Comparison of ENCODE assay signal across 7 cellular contexts in genomic region chr7:7181519-7182155, GRCh38. TPM values are rescaled to one million over a fixed set of nuclear protein-coding genes. Genes with fewer than 3 reads are reported as not detected.
DNase-seq lines count a peak whose midpoint lies in the region; ATAC-seq, FAIRE-seq and TF ChIP-seq lines count a peak whose summit lies in the region.

No MANE protein-coding gene starts in this region.

- H3F3A ChIP-seq in Loucy (ENCODE audit: low read depth): peaks cover 4% of the 10 kb centered on the region; the same call in 1 of the 2 replicates

- TSS peak; percentile 97 for BruUV-seq in HCT116 (replicated peaks; lab: Mats Ljungman, UMichigan)

- no peak for FAIRE-seq in GM12892 (lab: Jason Lieb, UNC)

- TF ChIP-seq RAD21 in HCT116 (IDR thresholded peaks at IDR 0.05; ENCODE audit: low read depth): peak; percentile 40; the same call in 1 of the 2 replicates

- TF ChIP-seq CTCF in HCT116 (IDR thresholded peaks at IDR 0.05 in 2 of 3, conservative IDR thresholded peaks at IDR 0.05 in 1 of 3; ENCODE audit: borderline replicate concordance in 1 of 3, insufficient read depth in 1 of 3, low read depth in 2 of 3, low read length in 2 of 3) (peak in 1 of 3 experiments; percentile 19; a peak in 1 of 6 replicates), Loucy (conservative IDR thresholded peaks at IDR 0.05; ENCODE audit: low read length) (no peak; the same call in 1 of the 2 replicates), breast epithelium (IDR thresholded peaks at IDR 0.05) (no peak), kidney epithelial cell (IDR thresholded peaks at IDR 0.05; ENCODE audit: insufficient read depth, low read length, poor library complexity, severe bottlenecking) (peak; percentile 12)

- H3K9me3 ChIP-seq in HCT116 (ENCODE audit: control insufficient read depth in 1 of 2, insufficient read depth in 1 of 2, low read depth in 1 of 2, low read length in 2 of 2) (no peaks in the 10 kb centered on the region), Loucy (ENCODE audit: insufficient read depth, low read depth, low read length) (no peaks in the 10 kb centered on the region), breast epithelium (no peaks in the 10 kb centered on the region)

- RAD21 ChIA-PET in HCT116 (lab: Charles Lee; ENCODE audit: low non-redundant PET in 1 of 2, low total read pairs in 2 of 2, uncharacterized antibody in 2 of 2, unreplicated experiment in 2 of 2): no interaction called here

- peak overlapping the region; percentile 3 for H2AFZ ChIP-seq in HCT116 (ENCODE audit: low read depth, low read length, poor library complexity, severe bottlenecking)
- peak overlapping the region; percentile 87 for H2AFZ ChIP-seq in Loucy (ENCODE audit: low read length)

- no peaks in the 10 kb centered on the region for H4K20me1 ChIP-seq in HCT116 (ENCODE audit: insufficient read depth)
- peaks cover 36% of the 10 kb centered on the region for H4K20me1 ChIP-seq in Loucy (ENCODE audit: insufficient read depth, low read length, poor library complexity, severe bottlenecking)

- H3K4me2 ChIP-seq in HCT116 (ENCODE audit: low read length) (peak overlapping the region; percentile 81), Loucy (ENCODE audit: low read depth, low read length, poor library complexity, severe bottlenecking) (peak overlapping the region; percentile 72)

- POLR2A ChIA-PET in HCT116 (lab: Charles Lee): interaction anchor here (0.6 to 1.5 kb wide), 9 partner anchors 16 to 459 kb away, joined by 3 to 6 read pairs (median 3); partner anchors contain the start of gene UMAD1

- CTCF ChIA-PET in HCT116 (lab: Charles Lee): interaction anchor here (0.7 to 1.4 kb wide), 2 partner anchors 76 to 310 kb away, joined by 3 to 6 read pairs; no protein-coding TSS in a partner anchor

- intact Hi-C loops in HCT116 (cut with micrococcal nuclease): loop anchor here (5.0 kb wide), 2 partner anchors 79 to 171 kb away; no protein-coding TSS in a partner anchor
- intact Hi-C loops in breast epithelium (cut with DNase I; ENCODE audit: low total_unique reads): no loop called here

- H3K4me1 ChIP-seq in HCT116 (ENCODE audit: control insufficient read depth in 1 of 2, insufficient read depth in 2 of 2, low read length in 2 of 2): peaks cover 25 to 46% of the 10 kb centered on the region in 2 experiments
- H3K4me1 ChIP-seq in Loucy (ENCODE audit: insufficient read depth, low read length, poor library complexity, severe bottlenecking): peaks cover 41% of the 10 kb centered on the region
- no peaks in the 10 kb centered on the region for H3K4me1 ChIP-seq in breast epithelium

- H3K36me3 ChIP-seq in HCT116 (ENCODE audit: control insufficient read depth in 1 of 2, insufficient read depth in 2 of 2, low read length in 2 of 2) (no peaks in the 10 kb centered on the region), Loucy (ENCODE audit: insufficient read depth, low read length) (no peaks in the 10 kb centered on the region), breast epithelium (no peaks in the 10 kb centered on the region), kidney epithelial cell (ENCODE audit: control insufficient read depth, insufficient read depth, low read length) (no peaks in the 10 kb centered on the region)

- H3K9me2 ChIP-seq in HCT116 (ENCODE audit: insufficient read depth): no peaks in the 10 kb centered on the region
- H3K9me2 ChIP-seq in Loucy (replicated peaks; ENCODE audit: low read depth, low read length): no peaks in the 10 kb centered on the region

- peak; percentile 14 for DNase-seq in GM12892 (ENCODE audit: insufficient read length)
- DNase-seq in HCT116 (ENCODE audit: low read depth, low spot score): peak; percentile 32
- peak; percentile 52 for DNase-seq in T-helper 22 cell (ENCODE audit: low read depth)
- peak in 1 of 2 donors; percentile 36 for DNase-seq in breast epithelium (ENCODE audit: low spot score in 2 of 2)
- DNase-seq in kidney epithelial cell (ENCODE audit: low read depth): no peak
- DNase-seq in stimulated activated CD4-positive, alpha-beta T cell treated with anti-CD3 and anti-CD28 coated beads, Interleukin-4, amount 100 ng/mL, for 1 hour: peak; percentile 29

- H3K9ac ChIP-seq in HCT116 (ENCODE audit: low read length) (peak overlapping the region; percentile 72), Loucy (ENCODE audit: low read depth, low read length, poor library complexity, severe bottlenecking) (peak overlapping the region; percentile 87)

- peak overlapping the region; percentile 86 for H3K27ac ChIP-seq in HCT116 (ENCODE audit: low read depth, low read length)
- H3K27ac ChIP-seq in breast epithelium: peak overlapping the region; percentile 88 to 98

- H3K4me3 ChIP-seq in HCT116 (replicated peaks in 1 of 2; ENCODE audit: low read depth in 1 of 2, low read length in 2 of 2) (peak overlapping the region; percentile 67 to 80), Loucy (ENCODE audit: low read length, poor library complexity, severe bottlenecking) (peak overlapping the region; percentile 82), breast epithelium (peak overlapping the region; percentile 69 to 94 (median 89)), kidney epithelial cell (ENCODE audit: low read depth, low read length) (peak overlapping the region; percentile 55)

- no peaks in the 10 kb centered on the region for H3K27me3 ChIP-seq in HCT116 (ENCODE audit: insufficient read depth, low read length)
- no peaks in the 10 kb centered on the region for H3K27me3 ChIP-seq in Loucy (ENCODE audit: insufficient read depth, low read length, poor library complexity, severe bottlenecking)
- no peaks in the 10 kb centered on the region for H3K27me3 ChIP-seq in breast epithelium
- no peaks in the 10 kb centered on the region for H3K27me3 ChIP-seq in kidney epithelial cell (ENCODE audit: control insufficient read depth, insufficient read depth, low read length)

- TF ChIP-seq POLR2A in GM12892 (IDR thresholded peaks at IDR 0.05; ENCODE audit: low read depth, low read length): no peak
- TF ChIP-seq POLR2A in HCT116 (IDR thresholded peaks at IDR 0.05; ENCODE audit: borderline replicate concordance, extremely low read depth, insufficient read depth, insufficient read length): no peak
- TF ChIP-seq POLR2A in breast epithelium (IDR thresholded peaks at IDR 0.05): no peak

- H3K79me2 ChIP-seq in HCT116 (ENCODE audit: insufficient read depth, low read length) (peaks cover 35% of the 10 kb centered on the region), Loucy (ENCODE audit: insufficient read depth, low read length) (peaks cover 40% of the 10 kb centered on the region)

- peak; percentile 22 for ATAC-seq in HCT116

TF ChIP-seq in HCT116, 20 proteins besides CTCF, POLR2A, EP300 and RAD21:
- TF ChIP-seq CBX3 (IDR thresholded peaks at IDR 0.05; ENCODE audit: low read depth): 0 out of 2 replicates have a peak, but pooled peaks have one; percentile 13
- TF ChIP-seq MAX (IDR thresholded peaks at IDR 0.05): 0 out of 2 replicates have a peak, but pooled peaks have one; percentile 35
- no peak for TF ChIP-seq EZH2 (IDR thresholded peaks at IDR 0.05)
- TF ChIP-seq ZBTB33 (IDR thresholded peaks at IDR 0.05; ENCODE audit: extremely low read depth, insufficient replicate concordance, low read length): no peak
- TF ChIP-seq SIN3A (IDR thresholded peaks at IDR 0.05; ENCODE audit: low read depth): no peak
- TF ChIP-seq ELF1 (IDR thresholded peaks at IDR 0.05; ENCODE audit: borderline replicate concordance, low read depth): peak; percentile 46; the same call in 1 of the 2 replicates
- TF ChIP-seq ATF3 (IDR thresholded peaks at IDR 0.05): no peak
- no peak for TF ChIP-seq FOSL1 (IDR thresholded peaks at IDR 0.05; ENCODE audit: low read depth)
- TF ChIP-seq EGR1 (IDR thresholded peaks at IDR 0.05; ENCODE audit: low read depth): no peak

RNA-seq across cellular contexts. Expression of gene C1GALT1, which starts 0.7 kb away (rescaled TPM):
- polyA plus RNA-seq in GM12892 (2012; ENCODE audit: missing spikeins): 13.6 TPM
- 27.2 TPM for total RNA-seq in HCT116 (2021; ENCODE audit: unreplicated experiment)
- 6.4 and 9.2 TPM in 2 replicates for polyA plus RNA-seq in HCT116 (2012)
- total RNA-seq in breast epithelium: 10 to 100 TPM; 30.8 to 35.5 (median 34.7) TPM
- 47.6 and 102 TPM in 2 replicates for total RNA-seq in kidney epithelial cell
